Comparison of ENCODE assay signal across 9 cellular contexts in the genomic region with DNA sequence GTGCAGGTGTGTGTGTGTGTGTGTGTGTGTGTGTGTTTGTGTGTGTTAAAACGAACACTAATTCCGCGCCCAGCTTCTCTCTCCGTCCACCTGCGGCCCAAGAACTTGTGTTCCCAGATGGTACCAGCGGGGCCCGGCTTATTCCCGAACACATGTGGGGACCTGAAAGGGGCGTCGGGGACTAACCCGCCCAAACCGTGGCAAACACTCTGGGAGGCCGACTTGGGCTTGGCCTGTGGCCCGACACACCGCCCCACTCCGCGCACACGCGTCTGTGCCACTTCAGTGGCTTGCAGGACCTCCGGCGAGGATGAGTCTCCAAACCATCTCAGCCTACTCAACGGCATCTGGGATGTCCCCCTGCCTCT. TPM values are rescaled to one million over a fixed set of nuclear protein-coding genes. Genes with fewer than 3 reads are reported as not detected.
A peak's percentile ranks its signal among the peaks of the same experiment; 100 is the strongest.
DNase-seq lines count a peak whose midpoint lies in the region; ATAC-seq, FAIRE-seq and TF ChIP-seq lines count a peak whose summit lies in the region.
"Had no signal": no experiment of that assay in that cellular context is flagged by ENCODE, and none has a peak within 500 bp of the region (broad histone marks: within the 10 kb centered on the region; RNA-seq: fewer than 3 reads in every experiment).

No MANE protein-coding gene starts in this region.

- H3K9ac ChIP-seq in astrocyte (ENCODE audit: low read length) (peak overlapping the region; percentile 95), keratinocyte (ENCODE audit: control insufficient read depth, extremely low read depth, insufficient read depth, low read length) (no peak overlapping the region)

- H4K20me1 ChIP-seq in astrocyte (ENCODE audit: insufficient read depth, low read length) (no peaks in the 10 kb centered on the region), keratinocyte (ENCODE audit: control insufficient read depth, extremely low read depth, insufficient read depth, low read length) (no peaks in the 10 kb centered on the region)

- H3K9me3 Mint-ChIP-seq in astrocyte (ENCODE audit: unreplicated experiment) = peaks cover 2% of the 10 kb centered on the region
- H3K9me3 Mint-ChIP-seq in stimulated activated naive B cell treated with anti-CD40 and anti-IgM and Interleukin-4, amounts not matched to agents 10 μg/mL and 1 μg/mL and 100 μg/mL, for 72 hours = no peaks in the 10 kb centered on the region

- no peaks in the 10 kb centered on the region for H3K27me3 ChIP-seq in astrocyte (ENCODE audit: insufficient read depth, low read length)
- peaks cover 34% of the 10 kb centered on the region for H3K27me3 ChIP-seq in keratinocyte (ENCODE audit: control insufficient read depth, extremely low read depth, insufficient read depth, low read length)

- ATAC-seq in stimulated activated naive B cell treated with anti-CD40 and anti-IgM and Interleukin-4, amounts not matched to agents 10 μg/mL and 1 μg/mL and 100 μg/mL, for 72 hours (replicated peaks) = no peak
- no peak for ATAC-seq in GM18861 (IDR thresholded peaks at IDR 0.05; ENCODE audit: unreplicated experiment)
- ATAC-seq in HG03342 (IDR thresholded peaks at IDR 0.05; ENCODE audit: unreplicated experiment) = no peak

- no peak for DNase-seq in HFF-Myc (ENCODE audit: extremely low read depth, low read depth)
- no peak for DNase-seq in astrocyte (ENCODE audit: low read depth)
- DNase-seq in keratinocyte (ENCODE audit: low read depth, low spot score) = no peak
- no peak for DNase-seq in stimulated activated naive B cell treated with anti-CD40 and anti-IgM and Interleukin-4, amounts not matched to agents 10 μg/mL and 1 μg/mL and 100 μg/mL, for 72 hours
- no peak for DNase-seq in EL
- no peak for DNase-seq in T1000 (lab: John Stamatoyannopoulos, UW)

- peaks cover 9% of the 10 kb centered on the region for H3K4me1 Mint-ChIP-seq in astrocyte (ENCODE audit: low read depth, unreplicated experiment)
- peaks cover 29 to 40% of the 10 kb centered on the region in 2 donors for H3K4me1 Mint-ChIP-seq in stimulated activated naive B cell treated with anti-CD40 and anti-IgM and Interleukin-4, amounts not matched to agents 10 μg/mL and 1 μg/mL and 100 μg/mL, for 72 hours

- H3K4me2 ChIP-seq in astrocyte (ENCODE audit: low read length) = peak overlapping the region; percentile 99
- H3K4me2 ChIP-seq in keratinocyte (ENCODE audit: control insufficient read depth, extremely low read depth, insufficient read depth, low read depth, low read length) = no peak overlapping the region

- peaks cover 61% of the 10 kb centered on the region for H3K79me2 ChIP-seq in astrocyte (ENCODE audit: insufficient read depth, low read length)
- no peaks in the 10 kb centered on the region for H3K79me2 ChIP-seq in keratinocyte (ENCODE audit: control insufficient read depth, insufficient read depth, low read length)

- H2AFZ ChIP-seq in astrocyte (ENCODE audit: low read depth, low read length) = peak overlapping the region; percentile 76
- peak overlapping the region; percentile 19 for H2AFZ ChIP-seq in keratinocyte (ENCODE audit: control insufficient read depth, low read length)

- peak overlapping the region; percentile 84 for H3K27ac ChIP-seq in astrocyte (ENCODE audit: low read depth, low read length)
- H3K27ac ChIP-seq in keratinocyte (ENCODE audit: control insufficient read depth, insufficient read depth, low read length) = no peak overlapping the region

- TF ChIP-seq CTCF in HFF-Myc (IDR thresholded peaks at IDR 0.05; ENCODE audit: low read depth, low read length, missing control alignments) (no peak), astrocyte (IDR thresholded peaks at IDR 0.05; ENCODE audit: insufficient read depth, low read depth, low read length) (no peak), keratinocyte (optimal IDR thresholded peaks at IDR 0.05 in 1 of 3, IDR thresholded peaks at IDR 0.05 in 1 of 3, conservative IDR thresholded peaks at IDR 0.05 in 1 of 3; ENCODE audit: extremely low read depth in 1 of 3, insufficient read depth in 2 of 3, low read length in 3 of 3) (no peak)

- no peaks in the 10 kb centered on the region for H3K9me1 ChIP-seq in keratinocyte (ENCODE audit: control insufficient read depth, extremely low read depth, insufficient read depth, low read length)

- H3K27me3 Mint-ChIP-seq in astrocyte (ENCODE audit: low read depth, unreplicated experiment) = peaks cover 32% of the 10 kb centered on the region
- peaks cover 25 to 39% of the 10 kb centered on the region in 2 donors for H3K27me3 Mint-ChIP-seq in stimulated activated naive B cell treated with anti-CD40 and anti-IgM and Interleukin-4, amounts not matched to agents 10 μg/mL and 1 μg/mL and 100 μg/mL, for 72 hours

- peak overlapping the region; percentile 71 for H3K4me3 Mint-ChIP-seq in astrocyte (ENCODE audit: unreplicated experiment)
- peak overlapping the region; percentile 48 to 73 for H3K4me3 Mint-ChIP-seq in stimulated activated naive B cell treated with anti-CD40 and anti-IgM and Interleukin-4, amounts not matched to agents 10 μg/mL and 1 μg/mL and 100 μg/mL, for 72 hours

- no peak for FAIRE-seq in astrocyte (lab: Jason Lieb, UNC)
- no peak for FAIRE-seq in keratinocyte (lab: Jason Lieb, UNC)
- FAIRE-seq: GM12892 had no signal

- H3K27ac Mint-ChIP-seq in astrocyte (ENCODE audit: unreplicated experiment) = no peak overlapping the region
- H3K27ac Mint-ChIP-seq in stimulated activated naive B cell treated with anti-CD40 and anti-IgM and Interleukin-4, amounts not matched to agents 10 μg/mL and 1 μg/mL and 100 μg/mL, for 72 hours = no peak overlapping the region

- H3K4me1 ChIP-seq in astrocyte (ENCODE audit: insufficient read depth, low read length) (peaks cover 3% of the 10 kb centered on the region), keratinocyte (ENCODE audit: control insufficient read depth, extremely low read depth, insufficient read depth, low read length) (peaks cover 12% of the 10 kb centered on the region)

- H3K4me3 ChIP-seq in HFF-Myc (replicated peaks; ENCODE audit: low read depth, low read length) = peak overlapping the region; percentile 51; the same call in 1 of the 2 replicates
- peak overlapping the region; percentile 98 for H3K4me3 ChIP-seq in astrocyte (ENCODE audit: insufficient read depth, low read depth, low read length)
- no peak overlapping the region for H3K4me3 ChIP-seq in keratinocyte (ENCODE audit: control insufficient read depth in 2 of 3, extremely low read depth in 1 of 3, insufficient read depth in 2 of 3, low read depth in 1 of 3, low read length in 3 of 3)

- H3K9me3 ChIP-seq in astrocyte (ENCODE audit: insufficient read depth, low read depth, low read length) (no peaks in the 10 kb centered on the region), keratinocyte (ENCODE audit: control insufficient read depth, low read depth, low read length) (no peaks in the 10 kb centered on the region)

- dilution Hi-C loops in keratinocyte (cut with MboI; ENCODE audit: extremely low pct_ligation_motif_present, low sequenced_read_pairs) = no loop called here

- peaks cover 2% of the 10 kb centered on the region for H3K36me3 Mint-ChIP-seq in astrocyte (ENCODE audit: low read depth, unreplicated experiment)
- peaks cover 0 to 3% of the 10 kb centered on the region in 2 donors for H3K36me3 Mint-ChIP-seq in stimulated activated naive B cell treated with anti-CD40 and anti-IgM and Interleukin-4, amounts not matched to agents 10 μg/mL and 1 μg/mL and 100 μg/mL, for 72 hours

- peaks cover 7% of the 10 kb centered on the region for H3K36me3 ChIP-seq in astrocyte (ENCODE audit: insufficient read depth, low read length)
- no peaks in the 10 kb centered on the region for H3K36me3 ChIP-seq in keratinocyte (ENCODE audit: control insufficient read depth in 2 of 2, extremely low read depth in 1 of 2, insufficient read depth in 2 of 2, low read length in 2 of 2)

RNA-seq across cellular contexts. Expression of a gene that starts 0.9 kb away (rescaled TPM):
- total RNA-seq in astrocyte = 4.0 and 6.3 TPM in 2 replicates
- polyA plus RNA-seq in keratinocyte = 0.08 to 0.44 TPM (median 0.20 TPM) in 3 replicates
- polyA plus RNA-seq in keratinocyte (2011; ENCODE audit: low read depth) = 0.85 TPM
- polyA plus RNA-seq in keratinocyte (2011; cell fraction: cytosol; rRNA removed) = 0.04 and 0.06 TPM in 2 replicates
- polyA plus RNA-seq in keratinocyte (2011; cell fraction: nucleus; rRNA removed) = 0.03 and 0.19 TPM in 2 replicates
- polyA plus RNA-seq in keratinocyte (2012; ENCODE audit: low replicate concordance) = 0.07 and 0.71 TPM in 2 replicates
- 0.10 to 0.13 TPM in 2 of 3 replicates, not detected in the other for polyA minus RNA-seq in keratinocyte
- not detected for polyA minus RNA-seq in keratinocyte (2011; cell fraction: cytosol; rRNA and poly(A)+ RNA removed)
- polyA minus RNA-seq in keratinocyte (2011; cell fraction: nucleus; rRNA and poly(A)+ RNA removed) = not detected in 2 replicates

Comparison
In these comparisons a context has a peak if more than half of its experiments do, and no peak if none do; other contexts are left out.
1. H3K4me3 ChIP-seq: peak in HFF-Myc (single experiment) and astrocyte (single experiment); none in keratinocyte (0 of 3).